In the genomic region with DNA sequence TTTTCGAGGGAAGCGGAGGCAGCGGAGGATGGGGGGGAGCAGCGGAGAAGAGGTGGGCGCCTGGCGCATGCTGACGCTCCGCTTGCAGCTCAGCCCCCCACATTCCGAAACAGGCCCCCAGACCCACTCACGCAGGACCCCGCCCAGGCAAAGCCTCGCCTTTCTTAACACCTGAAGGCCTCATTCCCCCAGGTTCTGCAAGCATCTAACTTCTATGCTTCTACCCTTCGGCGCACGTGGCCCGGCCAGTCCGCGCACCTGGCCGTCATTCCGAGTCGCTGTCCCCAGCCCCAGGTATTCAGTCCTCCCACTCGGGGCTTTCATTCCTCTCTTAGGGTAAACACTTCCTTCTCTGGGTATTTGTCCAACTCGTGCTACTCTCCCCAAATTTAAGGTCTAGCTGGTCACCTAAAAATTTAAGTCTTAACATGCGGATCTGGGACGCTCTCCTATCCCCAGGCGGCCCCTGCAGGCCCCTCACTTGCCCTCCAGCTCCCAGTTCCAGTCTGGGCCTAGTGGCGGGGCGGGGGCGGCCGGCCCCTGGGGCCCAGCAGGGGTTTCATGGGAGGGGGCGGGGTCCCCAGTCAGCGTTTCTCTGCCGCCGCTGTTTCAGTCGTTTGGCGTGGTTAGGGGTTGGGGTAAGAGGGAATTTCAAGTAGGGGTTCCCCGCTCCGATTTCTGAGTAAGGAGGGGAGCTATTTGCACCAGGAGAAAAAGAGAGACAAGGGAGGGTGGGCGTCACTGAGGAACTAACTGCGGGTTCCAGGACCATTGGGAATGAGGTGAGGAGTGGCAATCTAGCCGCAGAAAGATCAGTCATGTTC, we compare ENCODE assay signal across 8 cellular contexts. TPM values are rescaled to one million over a fixed set of nuclear protein-coding genes. Genes with fewer than 3 reads are reported as not detected.
DNase-seq lines count a peak whose midpoint lies in the region; ATAC-seq and TF ChIP-seq lines count a peak whose summit lies in the region.

No MANE protein-coding gene starts in this region.

- H3F3A ChIP-seq in PC-9 (ENCODE audit: insufficient read depth, low read depth) = peaks cover 31% of the 10 kb centered on the region; the same call in 1 of the 2 replicates

- peak overlapping the region; percentile 91 to 98 (median 93) for H3K4me3 Mint-ChIP-seq in brain

- CTCF ChIA-PET in PC-9 (lab: Charles Lee) = interaction anchor here (0.7 kb wide), 2 partner anchors 25 to 270 kb away, joined by 4 read pairs; no protein-coding TSS in a partner anchor

- no peaks in the 10 kb centered on the region for H3K36me3 Mint-ChIP-seq in brain

- no TSS peak for BruUV-seq in PC-9 (replicated peaks; lab: Mats Ljungman, UMichigan)

- H3K27ac Mint-ChIP-seq in brain = peak overlapping the region; percentile 95 to 99 (median 97)

- H3K9me3 ChIP-seq in PC-9 (ENCODE audit: insufficient read depth, low read depth) (no peaks in the 10 kb centered on the region), left lung (no peaks in the 10 kb centered on the region)

- H3K79me2 ChIP-seq in PC-9 (ENCODE audit: low read depth) = peaks cover 30% of the 10 kb centered on the region

- H4K20me1 ChIP-seq in PC-9 (ENCODE audit: insufficient read depth) = no peaks in the 10 kb centered on the region

- no peaks in the 10 kb centered on the region for H3K9me2 ChIP-seq in PC-9 (ENCODE audit: insufficient read depth)

- H3K4me3 ChIP-seq in PC-9 = peak overlapping the region; percentile 80
- peak overlapping the region; percentile 91 to 96 for H3K4me3 ChIP-seq in left lung

- no peak overlapping the region for H2AFZ ChIP-seq in PC-9

- no peak for TF ChIP-seq CTCF in PC-9 (conservative IDR thresholded peaks at IDR 0.05)
- peak in 1 of 2 experiments; percentile 18 for TF ChIP-seq CTCF in brain (conservative IDR thresholded peaks at IDR 0.05)
- TF ChIP-seq CTCF in left lung (IDR thresholded peaks at IDR 0.05) = no peak

- no peaks in the 10 kb centered on the region for H3K9me3 Mint-ChIP-seq in brain

- peaks cover 57% of the 10 kb centered on the region for H3K4me1 Mint-ChIP-seq in brain

- H3K4me2 ChIP-seq in PC-9 = peak overlapping the region; percentile 90

- H3K27me3 ChIP-seq in PC-9 (ENCODE audit: insufficient read depth, low read depth) = no peaks in the 10 kb centered on the region
- no peaks in the 10 kb centered on the region for H3K27me3 ChIP-seq in left lung

- peaks cover 7% of the 10 kb centered on the region for H3K27me3 Mint-ChIP-seq in brain

- POLR2A ChIA-PET in PC-9 (lab: Charles Lee; ENCODE audit: unreplicated experiment) = no interaction called here

- peaks cover 28% of the 10 kb centered on the region for H3K4me1 ChIP-seq in PC-9 (replicated peaks; ENCODE audit: insufficient read depth)
- peaks cover 21 to 55% of the 10 kb centered on the region in 2 donors for H3K4me1 ChIP-seq in left lung

- no peaks in the 10 kb centered on the region for H3K36me3 ChIP-seq in PC-9 (ENCODE audit: low read depth)
- no peaks in the 10 kb centered on the region for H3K36me3 ChIP-seq in left lung

- intact Hi-C loops in PC-9 (cut with micrococcal nuclease; ENCODE audit: unreplicated experiment) = loop anchor here (2.0 to 5.0 kb wide), 2 partner anchors 38 to 63 kb away; a partner anchor contains a TSS
- intact Hi-C loops in left lung (cut with DNase I) = no loop called here

- H3K27ac ChIP-seq in PC-9 = peak overlapping the region; percentile 55
- H3K27ac ChIP-seq in left lung = peak overlapping the region; percentile 92 to 96

- peak; percentile 72 for DNase-seq in activated naive CD4-positive, alpha-beta T cell treated with Interleukin-2 at 50 U/mL for 16 hours
- DNase-seq in activated naive CD4-positive, alpha-beta T cell (lab: John Stamatoyannopoulos, UW) = no peak
- no peak for DNase-seq in PC-9
- DNase-seq in left lung = peak in 1 of 2 donors; percentile 46
- DNase-seq in stimulated activated naive CD4-positive, alpha-beta T cell (lab: John Stamatoyannopoulos, UW) = peak; percentile 35 to 63 (median 49)

- ATAC-seq in left lung (no peak), HG02623 (IDR thresholded peaks at IDR 0.05; ENCODE audit: unreplicated experiment) (no peak), GM19351 (IDR thresholded peaks at IDR 0.05; ENCODE audit: unreplicated experiment) (no peak)

RNA-seq across cellular contexts. Expression of a gene that starts 2.7 kb away (rescaled TPM):
- total RNA-seq in PC-9 (2021) (38.6 and 44.1 TPM in 2 replicates), left lung (100 to 1,000 TPM in 1 of 2 donors, 10 to 100 TPM in 1; 60.5 to 104 TPM)
- 25.7 TPM for polyA plus RNA-seq in brain (ENCODE audit: insufficient read depth, low read depth, low replicate concordance)

RNA-seq across cellular contexts. Expression of a gene that starts 6.5 kb away (rescaled TPM):
- total RNA-seq in PC-9 (2021) (1.2 and 1.3 TPM in 2 replicates), left lung (under 1 TPM in 1 of 2 donors, not detected in 1; 0.52 TPM)
- not detected for polyA plus RNA-seq in brain (ENCODE audit: insufficient read depth, low read depth, low replicate concordance)

RNA-seq across cellular contexts. Expression of a gene that starts 16.7 kb away (rescaled TPM):
- total RNA-seq in PC-9 (2021) = 47.9 and 54.2 TPM in 2 replicates
- polyA plus RNA-seq in brain (ENCODE audit: insufficient read depth, low read depth, low replicate concordance) = 47.9 TPM
- 10 to 100 TPM; 26.4 to 39.9 TPM for total RNA-seq in left lung

RNA-seq across cellular contexts. Expression of a gene that starts 25.4 kb away (rescaled TPM):
- total RNA-seq in PC-9 (2021) (236 and 300 TPM in 2 replicates), left lung (10 to 100 TPM; 29.7 to 40.8 TPM)
- polyA plus RNA-seq in brain (ENCODE audit: insufficient read depth, low read depth, low replicate concordance) = 183 TPM

RNA-seq across cellular contexts. Expression of a gene that starts 29.3 kb away (rescaled TPM):
- total RNA-seq in PC-9 (2021) (162 and 210 TPM in 2 replicates), left lung (100 to 1,000 TPM; 134 to 144 TPM)
- 38.3 TPM for polyA plus RNA-seq in brain (ENCODE audit: insufficient read depth, low read depth, low replicate concordance)

Comparison
In these comparisons a context has a peak if more than half of its experiments do, and no peak if none do; other contexts are left out.
1. DNase-seq: peak in activated naive CD4-positive, alpha-beta T cell treated with Interleukin-2 at 50 U/mL for 16 hours (single experiment) and stimulated activated naive CD4-positive, alpha-beta T cell (6 of 6); none in activated naive CD4-positive, alpha-beta T cell (0 of 4) and PC-9 (0 of 2).